ENCODE assay signal across 14 cellular contexts in genomic region chr1:160340866-160341265, GRCh38. TPM values are rescaled to one million over a fixed set of nuclear protein-coding genes. Genes with fewer than 3 reads are reported as not detected.
DNase-seq lines count a peak whose midpoint lies in the region; ATAC-seq, FAIRE-seq and TF ChIP-seq lines count a peak whose summit lies in the region.
"Had no signal": no experiment of that assay in that cellular context is flagged by ENCODE, and none has a peak within 500 bp of the region (broad histone marks: within the 10 kb centered on the region; RNA-seq: fewer than 3 reads in every experiment).

No MANE protein-coding gene starts in this region.

- FAIRE-seq in keratinocyte (lab: Jason Lieb, UNC) = no peak

- no peak overlapping the region for H3K27ac ChIP-seq in keratinocyte (ENCODE audit: control insufficient read depth, insufficient read depth, low read length)

- no peaks in the 10 kb centered on the region for H3K9me3 ChIP-seq in keratinocyte (ENCODE audit: control insufficient read depth, low read depth, low read length)
- H3K9me3 ChIP-seq: spleen had no signal

- no peak overlapping the region for H2AFZ ChIP-seq in keratinocyte (ENCODE audit: control insufficient read depth, low read length)

- H3K9ac ChIP-seq in keratinocyte (ENCODE audit: control insufficient read depth, extremely low read depth, insufficient read depth, low read length) = peak overlapping the region; percentile 16

- H3K27me3 ChIP-seq in keratinocyte (ENCODE audit: control insufficient read depth, extremely low read depth, insufficient read depth, low read length) = no peaks in the 10 kb centered on the region
- H3K27me3 ChIP-seq: spleen had no signal

- POLR2A ChIA-PET in activated naive CD8-positive, alpha-beta T cell treated with anti-CD3 and anti-CD28 coated beads, Interleukin-2, amount 10 ng/mL, durations not matched to agents 7 days and 5 days (lab: Charles Lee) = no interaction called here

- H3K36me3 Mint-ChIP-seq in activated naive CD4-positive, alpha-beta T cell treated with anti-CD3 and anti-CD28 coated beads, Interleukin-2, amount 50 U/mL, for 24 hours = peaks cover 16% of the 10 kb centered on the region
- peaks cover 26% of the 10 kb centered on the region for H3K36me3 Mint-ChIP-seq in activated naive CD8-positive, alpha-beta T cell treated with anti-CD3 and anti-CD28 coated beads, Interleukin-2, amount 10 ng/mL, durations not matched to agents 7 days and 5 days
- peaks cover 26% of the 10 kb centered on the region for H3K36me3 Mint-ChIP-seq in type B pancreatic cell

- peaks cover 16% of the 10 kb centered on the region for H3K4me1 ChIP-seq in keratinocyte (ENCODE audit: control insufficient read depth, extremely low read depth, insufficient read depth, low read length)

- ATAC-seq in activated naive CD8-positive, alpha-beta T cell treated with anti-CD3 and anti-CD28 coated beads, Interleukin-2, amount 10 ng/mL, durations not matched to agents 7 days and 5 days (ENCODE audit: low read depth) = no peak
- no peak for ATAC-seq in GM21526 (IDR thresholded peaks at IDR 0.05; ENCODE audit: low FRiP score, unreplicated experiment)
- ATAC-seq: left cardiac atrium had no signal

- H3K4me3 ChIP-seq in keratinocyte (ENCODE audit: control insufficient read depth in 2 of 3, extremely low read depth in 1 of 3, insufficient read depth in 2 of 3, low read depth in 1 of 3, low read length in 3 of 3) = no peak overlapping the region

- no peaks in the 10 kb centered on the region for H4K20me1 ChIP-seq in keratinocyte (ENCODE audit: control insufficient read depth, extremely low read depth, insufficient read depth, low read length)

- peaks cover 66% of the 10 kb centered on the region for H3K4me1 Mint-ChIP-seq in activated naive CD4-positive, alpha-beta T cell treated with anti-CD3 and anti-CD28 coated beads, Interleukin-2, amount 50 U/mL, for 24 hours
- H3K4me1 Mint-ChIP-seq in activated naive CD8-positive, alpha-beta T cell treated with anti-CD3 and anti-CD28 coated beads, Interleukin-2, amount 10 ng/mL, durations not matched to agents 7 days and 5 days = peaks cover 35% of the 10 kb centered on the region
- peaks cover 24% of the 10 kb centered on the region for H3K4me1 Mint-ChIP-seq in type B pancreatic cell (ENCODE audit: unreplicated experiment)

- peaks cover 79% of the 10 kb centered on the region for H3K79me2 ChIP-seq in keratinocyte (ENCODE audit: control insufficient read depth, insufficient read depth, low read length)

- H3K4me3 Mint-ChIP-seq in activated naive CD4-positive, alpha-beta T cell treated with anti-CD3 and anti-CD28 coated beads, Interleukin-2, amount 50 U/mL, for 24 hours = peak overlapping the region; percentile 100
- H3K4me3 Mint-ChIP-seq in activated naive CD8-positive, alpha-beta T cell treated with anti-CD3 and anti-CD28 coated beads, Interleukin-2, amount 10 ng/mL, durations not matched to agents 7 days and 5 days = peak overlapping the region; percentile 3
- H3K4me3 Mint-ChIP-seq in type B pancreatic cell = peak overlapping the region; percentile 100

- no peaks in the 10 kb centered on the region for H3K9me3 Mint-ChIP-seq in activated naive CD4-positive, alpha-beta T cell treated with anti-CD3 and anti-CD28 coated beads, Interleukin-2, amount 50 U/mL, for 24 hours
- H3K9me3 Mint-ChIP-seq in activated naive CD8-positive, alpha-beta T cell treated with anti-CD3 and anti-CD28 coated beads, Interleukin-2, amount 10 ng/mL, durations not matched to agents 7 days and 5 days = no peaks in the 10 kb centered on the region
- H3K9me3 Mint-ChIP-seq in type B pancreatic cell = no peaks in the 10 kb centered on the region

- H3K27me3 Mint-ChIP-seq in activated naive CD4-positive, alpha-beta T cell treated with anti-CD3 and anti-CD28 coated beads, Interleukin-2, amount 50 U/mL, for 24 hours = no peaks in the 10 kb centered on the region
- no peaks in the 10 kb centered on the region for H3K27me3 Mint-ChIP-seq in activated naive CD8-positive, alpha-beta T cell treated with anti-CD3 and anti-CD28 coated beads, Interleukin-2, amount 10 ng/mL, durations not matched to agents 7 days and 5 days
- no peaks in the 10 kb centered on the region for H3K27me3 Mint-ChIP-seq in type B pancreatic cell

- dilution Hi-C loops in keratinocyte (cut with MboI; ENCODE audit: extremely low pct_ligation_motif_present, low sequenced_read_pairs) = no loop called here

- H3K9me1 ChIP-seq in keratinocyte (ENCODE audit: control insufficient read depth, extremely low read depth, insufficient read depth, low read length) = no peaks in the 10 kb centered on the region

- DNase-seq in activated naive CD4-positive, alpha-beta T cell (lab: John Stamatoyannopoulos, UW) = no peak
- DNase-seq in activated naive CD8-positive, alpha-beta T cell treated with anti-CD3 and anti-CD28 coated beads, Interleukin-2, amount 10 ng/mL, durations not matched to agents 7 days and 5 days = no peak
- DNase-seq in keratinocyte (ENCODE audit: low read depth, low spot score) (no peak), type B pancreatic cell (ENCODE audit: extremely low spot score, unreplicated experiment) (no peak), NCI-H1105 (lab: John Stamatoyannopoulos, UW) (no peak), dermis blood vessel endothelial cell (no peak)
- DNase-seq: activated effector memory CD4-positive, alpha-beta T cell treated with anti-CD3 and anti-CD28 coated beads, Interleukin-2, amount 50 U/mL, for 16 hours; left cardiac atrium; NCI-H526 treated with DMSO at 0.1 percent for 48 hours; spleen had no signal

- peak overlapping the region; percentile 88 for H3K4me2 ChIP-seq in keratinocyte (ENCODE audit: control insufficient read depth, extremely low read depth, insufficient read depth, low read depth, low read length)

- peaks cover 12 to 21% of the 10 kb centered on the region in 2 experiments for H3K36me3 ChIP-seq in keratinocyte (ENCODE audit: control insufficient read depth in 2 of 2, extremely low read depth in 1 of 2, insufficient read depth in 2 of 2, low read length in 2 of 2)

- peak overlapping the region; percentile 14 for H3K27ac Mint-ChIP-seq in activated naive CD4-positive, alpha-beta T cell treated with anti-CD3 and anti-CD28 coated beads, Interleukin-2, amount 50 U/mL, for 24 hours
- peak overlapping the region; percentile 9 for H3K27ac Mint-ChIP-seq in activated naive CD8-positive, alpha-beta T cell treated with anti-CD3 and anti-CD28 coated beads, Interleukin-2, amount 10 ng/mL, durations not matched to agents 7 days and 5 days
- peak overlapping the region; percentile 42 for H3K27ac Mint-ChIP-seq in type B pancreatic cell

- no peak for TF ChIP-seq CTCF in keratinocyte (optimal IDR thresholded peaks at IDR 0.05 in 1 of 3, IDR thresholded peaks at IDR 0.05 in 1 of 3, conservative IDR thresholded peaks at IDR 0.05 in 1 of 3; ENCODE audit: extremely low read depth in 1 of 3, insufficient read depth in 2 of 3, low read length in 3 of 3)
- no peak for TF ChIP-seq CTCF in type B pancreatic cell (conservative IDR thresholded peaks at IDR 0.05)

RNA-seq across cellular contexts. Expression of gene COPA, which starts 2.2 kb away (rescaled TPM):
- 100 to 1,000 TPM; 119 to 137 TPM for total RNA-seq in activated naive CD8-positive, alpha-beta T cell treated with anti-CD3 and anti-CD28 coated beads, Interleukin-2, amount 10 ng/mL, durations not matched to agents 7 days and 5 days
- polyA plus RNA-seq in keratinocyte = 157 to 169 TPM (median 164 TPM) in 3 replicates
- 55.1 TPM for polyA plus RNA-seq in keratinocyte (2011; ENCODE audit: low read depth)
- 100 and 148 TPM in 2 replicates for polyA plus RNA-seq in keratinocyte (2011; cell fraction: cytosol; rRNA removed)
- polyA plus RNA-seq in keratinocyte (2011; cell fraction: nucleus; rRNA removed) = 181 and 183 TPM in 2 replicates
- polyA plus RNA-seq in keratinocyte (2012; ENCODE audit: low replicate concordance) = 42.3 and 104 TPM in 2 replicates
- 247 to 324 TPM (median 257 TPM) in 3 replicates for polyA minus RNA-seq in keratinocyte
- 184 TPM for polyA minus RNA-seq in keratinocyte (2011; cell fraction: cytosol; rRNA and poly(A)+ RNA removed)
- polyA minus RNA-seq in keratinocyte (2011; cell fraction: nucleus; rRNA and poly(A)+ RNA removed) = 159 and 293 TPM in 2 replicates
- 174 and 226 TPM in 2 replicates for total RNA-seq in type B pancreatic cell (ENCODE audit: low replicate concordance)
- total RNA-seq in dermis blood vessel endothelial cell = 248 and 276 TPM in 2 replicates

RNA-seq across cellular contexts. Expression of gene NCSTN, which starts 2.3 kb away (rescaled TPM):
- 10 to 100 TPM; 66.6 to 67.1 TPM for total RNA-seq in activated naive CD8-positive, alpha-beta T cell treated with anti-CD3 and anti-CD28 coated beads, Interleukin-2, amount 10 ng/mL, durations not matched to agents 7 days and 5 days
- polyA plus RNA-seq in keratinocyte = 111 to 150 TPM (median 112 TPM) in 3 replicates
- polyA plus RNA-seq in keratinocyte (2011; ENCODE audit: low read depth) = 30.8 TPM
- 51.6 and 73.4 TPM in 2 replicates for polyA plus RNA-seq in keratinocyte (2011; cell fraction: cytosol; rRNA removed)
- 328 and 342 TPM in 2 replicates for polyA plus RNA-seq in keratinocyte (2011; cell fraction: nucleus; rRNA removed)
- polyA plus RNA-seq in keratinocyte (2012; ENCODE audit: low replicate concordance) = 60.6 and 67.8 TPM in 2 replicates
- polyA minus RNA-seq in keratinocyte = 96.7 to 178 TPM (median 112 TPM) in 3 replicates
- 75.2 TPM for polyA minus RNA-seq in keratinocyte (2011; cell fraction: cytosol; rRNA and poly(A)+ RNA removed)
- 197 and 243 TPM in 2 replicates for polyA minus RNA-seq in keratinocyte (2011; cell fraction: nucleus; rRNA and poly(A)+ RNA removed)
- total RNA-seq in type B pancreatic cell (ENCODE audit: low replicate concordance) (103 and 104 TPM in 2 replicates), dermis blood vessel endothelial cell (80.2 and 117 TPM in 2 replicates)

RNA-seq across cellular contexts. Expression of gene NHLH1, which starts 26.0 kb away (rescaled TPM):
- total RNA-seq in activated naive CD8-positive, alpha-beta T cell treated with anti-CD3 and anti-CD28 coated beads, Interleukin-2, amount 10 ng/mL, durations not matched to agents 7 days and 5 days = under 1 TPM; 0.33 to 0.43 TPM
- polyA plus RNA-seq in keratinocyte = 0.10 to 0.17 TPM (median 0.13 TPM) in 3 replicates
- polyA plus RNA-seq in keratinocyte (2011; ENCODE audit: low read depth) = not detected
- 0.03 and 0.11 TPM in 2 replicates for polyA plus RNA-seq in keratinocyte (2011; cell fraction: cytosol; rRNA removed)
- polyA plus RNA-seq in keratinocyte (2011; cell fraction: nucleus; rRNA removed) = 0.53 and 0.62 TPM in 2 replicates
- polyA plus RNA-seq in keratinocyte (2012; ENCODE audit: low replicate concordance) = 0.03 and 0.27 TPM in 2 replicates
- 0.07 to 0.22 TPM (median 0.16 TPM) in 3 replicates for polyA minus RNA-seq in keratinocyte
- not detected for polyA minus RNA-seq in keratinocyte (2011; cell fraction: cytosol; rRNA and poly(A)+ RNA removed)
- polyA minus RNA-seq in keratinocyte (2011; cell fraction: nucleus; rRNA and poly(A)+ RNA removed) = 0.23 TPM in 1 of 2 replicates, not detected in the other
- total RNA-seq in type B pancreatic cell (ENCODE audit: low replicate concordance) (0.48 and 2.2 TPM in 2 replicates), dermis blood vessel endothelial cell (under 0.01 and 0.05 TPM in 2 replicates)
- total RNA-seq: M059J had no signal

RNA-seq across cellular contexts. Expression of gene PEX19, which starts 55.9 kb away (rescaled TPM):
- 10 to 100 TPM; 59.0 to 65.4 TPM for total RNA-seq in activated naive CD8-positive, alpha-beta T cell treated with anti-CD3 and anti-CD28 coated beads, Interleukin-2, amount 10 ng/mL, durations not matched to agents 7 days and 5 days
- polyA plus RNA-seq in keratinocyte = 40.6 to 48.7 TPM (median 44.3 TPM) in 3 replicates
- polyA plus RNA-seq in keratinocyte (2011; ENCODE audit: low read depth) = 16.6 TPM
- polyA plus RNA-seq in keratinocyte (2011; cell fraction: cytosol; rRNA removed) = 35.7 and 44.3 TPM in 2 replicates
- polyA plus RNA-seq in keratinocyte (2011; cell fraction: nucleus; rRNA removed) = 29.6 and 36.6 TPM in 2 replicates
- 22.7 and 29.3 TPM in 2 replicates for polyA plus RNA-seq in keratinocyte (2012; ENCODE audit: low replicate concordance)
- polyA minus RNA-seq in keratinocyte = 16.3 to 37.1 TPM (median 32.4 TPM) in 3 replicates
- 26.3 TPM for polyA minus RNA-seq in keratinocyte (2011; cell fraction: cytosol; rRNA and poly(A)+ RNA removed)
- 13.9 and 26.4 TPM in 2 replicates for polyA minus RNA-seq in keratinocyte (2011; cell fraction: nucleus; rRNA and poly(A)+ RNA removed)
- total RNA-seq in type B pancreatic cell (ENCODE audit: low replicate concordance) (50.4 and 66.9 TPM in 2 replicates), dermis blood vessel endothelial cell (33.9 and 35.4 TPM in 2 replicates)

RNA-seq across cellular contexts. Expression of gene VANGL2, which starts 59.5 kb away (rescaled TPM):
- under 1 TPM; 0.06 to 0.34 TPM for total RNA-seq in activated naive CD8-positive, alpha-beta T cell treated with anti-CD3 and anti-CD28 coated beads, Interleukin-2, amount 10 ng/mL, durations not matched to agents 7 days and 5 days
- polyA plus RNA-seq in keratinocyte = 10.9 to 17.6 TPM (median 11.4 TPM) in 3 replicates
- 2.7 TPM for polyA plus RNA-seq in keratinocyte (2011; ENCODE audit: low read depth)
- polyA plus RNA-seq in keratinocyte (2011; cell fraction: cytosol; rRNA removed) = 8.4 and 8.7 TPM in 2 replicates
- polyA plus RNA-seq in keratinocyte (2011; cell fraction: nucleus; rRNA removed) = 32.2 and 38.0 TPM in 2 replicates
- polyA plus RNA-seq in keratinocyte (2012; ENCODE audit: low replicate concordance) = 6.7 and 11.3 TPM in 2 replicates
- polyA minus RNA-seq in keratinocyte = 11.8 to 19.0 TPM (median 16.6 TPM) in 3 replicates
- polyA minus RNA-seq in keratinocyte (2011; cell fraction: cytosol; rRNA and poly(A)+ RNA removed) = 7.1 TPM
- polyA minus RNA-seq in keratinocyte (2011; cell fraction: nucleus; rRNA and poly(A)+ RNA removed) = 9.5 and 14.1 TPM in 2 replicates
- total RNA-seq in type B pancreatic cell (ENCODE audit: low replicate concordance) (19.8 and 67.3 TPM in 2 replicates), dermis blood vessel endothelial cell (under 0.01 and 0.05 TPM in 2 replicates)
- total RNA-seq: T-helper 2 cell treated with Interferon-gamma antibody and Interleukin-4, amounts not matched to agents 100 ng/mL and 5 ng/mL, for 36 hours had no signal

Comparison
In these comparisons a context has a peak if more than half of its experiments do, and no peak if none do; other contexts are left out.
1. H3K4me3 Mint-ChIP-seq: peak in every context shown above with its lines; median percentile 100 in activated naive CD4-positive, alpha-beta T cell treated with anti-CD3 and anti-CD28 coated beads, Interleukin-2, amount 50 U/mL, for 24 hours; 100 in type B pancreatic cell; 3 in activated naive CD8-positive, alpha-beta T cell treated with anti-CD3 and anti-CD28 coated beads, Interleukin-2, amount 10 ng/mL, durations not matched to agents 7 days and 5 days.